In genomic region chr17:2282297-2282873, GRCh38 we compare ENCODE assay signal across 8 cellular contexts. TPM values are rescaled to one million over a fixed set of nuclear protein-coding genes. Genes with fewer than 3 reads are reported as not detected.
DNase-seq lines count a peak whose midpoint lies in the region; ATAC-seq and TF ChIP-seq lines count a peak whose summit lies in the region.

No MANE protein-coding gene starts in this region.

- CTCF ChIA-PET in AG04450 (lab: Charles Lee) = interaction anchor here (0.5 to 5.1 kb wide), 13 partner anchors 10 to 374 kb away, joined by 3 to 54 read pairs (median 4); partner anchors contain the start of gene HIC1

- H3K27ac ChIP-seq in AG04450 (ENCODE audit: low read depth, low read length) = peak overlapping the region; percentile 58

- no peaks in the 10 kb centered on the region for H3K9me3 Mint-ChIP-seq in activated T-helper 17 cell treated with anti-CD3 and anti-CD28 coated beads, Interleukin-2, amount 50 U/mL, for 72 hours
- no peaks in the 10 kb centered on the region for H3K9me3 Mint-ChIP-seq in progenitor cell of endocrine pancreas (ENCODE audit: low read depth)

- H3K9me3 ChIP-seq in AG04450 (ENCODE audit: control insufficient read depth, insufficient read depth, low read length) = no peaks in the 10 kb centered on the region

- DNase-seq in AG04450 (ENCODE audit: low read depth, low spot score) (peak; percentile 74), GM06990 (ENCODE audit: extremely low read depth, insufficient read length) (no peak), NCI-H2227 (lab: John Stamatoyannopoulos, UW; ENCODE audit: unreplicated experiment) (peak; percentile 79), glomerular endothelial cell (ENCODE audit: extremely low read depth, low read depth, low spot score) (peak; percentile 23), progenitor cell of endocrine pancreas (ENCODE audit: low spot score, unreplicated experiment) (no peak)
- DNase-seq in activated CD4-positive, CD25-positive, alpha-beta regulatory T cell (lab: John Stamatoyannopoulos, UW) = no peak

- peaks cover 19% of the 10 kb centered on the region for H3K36me3 ChIP-seq in GM06990 (ENCODE audit: control insufficient read depth, insufficient read depth, low read length)

- peaks cover 10% of the 10 kb centered on the region for H3K4me1 Mint-ChIP-seq in activated T-helper 17 cell treated with anti-CD3 and anti-CD28 coated beads, Interleukin-2, amount 50 U/mL, for 72 hours
- H3K4me1 Mint-ChIP-seq in progenitor cell of endocrine pancreas (ENCODE audit: low read depth) = no peaks in the 10 kb centered on the region

- peak; percentile 69 for ATAC-seq in activated T-helper 17 cell treated with anti-CD3 and anti-CD28 coated beads, Interleukin-2, amount 50 U/mL, for 72 hours (replicated peaks)
- ATAC-seq in HG03442 (IDR thresholded peaks at IDR 0.05; ENCODE audit: unreplicated experiment) = no peak

- H3K27ac Mint-ChIP-seq in activated T-helper 17 cell treated with anti-CD3 and anti-CD28 coated beads, Interleukin-2, amount 50 U/mL, for 72 hours = peak overlapping the region; percentile 55
- H3K27ac Mint-ChIP-seq in progenitor cell of endocrine pancreas = no peak overlapping the region

- no peak overlapping the region for H3K4me3 ChIP-seq in AG04450 (ENCODE audit: low read depth, low read length)
- H3K4me3 ChIP-seq in GM06990 (replicated peaks; ENCODE audit: low read depth, low read length) = no peak overlapping the region

- TF ChIP-seq CTCF in AG04450 (IDR thresholded peaks at IDR 0.05; ENCODE audit: low read depth, low read length) (peak; percentile 64), GM06990 (IDR thresholded peaks at IDR 0.05; ENCODE audit: insufficient read depth, low read length, poor library complexity, severe bottlenecking) (peak; percentile 51), progenitor cell of endocrine pancreas (IDR thresholded peaks at IDR 0.05; ENCODE audit: unreplicated experiment) (peak; percentile 64)

- H3K4me3 Mint-ChIP-seq in activated T-helper 17 cell treated with anti-CD3 and anti-CD28 coated beads, Interleukin-2, amount 50 U/mL, for 72 hours = no peak overlapping the region
- H3K4me3 Mint-ChIP-seq in progenitor cell of endocrine pancreas (ENCODE audit: low read depth) = no peak overlapping the region

- no peaks in the 10 kb centered on the region for H3K27me3 ChIP-seq in AG04450 (ENCODE audit: control insufficient read depth, insufficient read depth, low read length)
- no peaks in the 10 kb centered on the region for H3K27me3 ChIP-seq in GM06990 (replicated peaks; ENCODE audit: control insufficient read depth, insufficient read depth, low read length)

- no peaks in the 10 kb centered on the region for H3K27me3 Mint-ChIP-seq in activated T-helper 17 cell treated with anti-CD3 and anti-CD28 coated beads, Interleukin-2, amount 50 U/mL, for 72 hours
- no peaks in the 10 kb centered on the region for H3K27me3 Mint-ChIP-seq in progenitor cell of endocrine pancreas

- H3K36me3 Mint-ChIP-seq in activated T-helper 17 cell treated with anti-CD3 and anti-CD28 coated beads, Interleukin-2, amount 50 U/mL, for 72 hours (ENCODE audit: low read depth) = peaks cover 94% of the 10 kb centered on the region
- H3K36me3 Mint-ChIP-seq in progenitor cell of endocrine pancreas (ENCODE audit: insufficient read depth) = peaks cover 25% of the 10 kb centered on the region

- POLR2A ChIA-PET in AG04450 (lab: Yijun Ruan, JAX) = interaction anchor here (1.4 kb wide), 1 partner anchor 227 kb away, joined by 9 read pairs; the partner anchor contains the start of gene HIC1

RNA-seq across cellular contexts. Expression of gene SMG6, which starts 21.2 kb away (rescaled TPM):
- 27.3 and 41.3 TPM in 2 replicates for polyA plus RNA-seq in AG04450 (2011; rRNA removed)
- polyA minus RNA-seq in AG04450 (2011; rRNA and poly(A)+ RNA removed) = 54.7 and 78.0 TPM in 2 replicates
- total RNA-seq in activated T-helper 17 cell treated with anti-CD3 and anti-CD28 coated beads, Interleukin-2, amount 50 U/mL, for 72 hours = 10 to 100 TPM; 39.0 to 52.8 TPM
- total RNA-seq in glomerular endothelial cell = 36.6 and 46.4 TPM in 2 replicates
- total RNA-seq in progenitor cell of endocrine pancreas = 44.5 and 47.7 TPM in 2 replicates

RNA-seq across cellular contexts. Expression of gene SRR, which starts 21.4 kb away (rescaled TPM):
- 22.7 and 27.3 TPM in 2 replicates for polyA plus RNA-seq in AG04450 (2011; rRNA removed)
- 17.2 and 18.5 TPM in 2 replicates for polyA minus RNA-seq in AG04450 (2011; rRNA and poly(A)+ RNA removed)
- total RNA-seq in activated T-helper 17 cell treated with anti-CD3 and anti-CD28 coated beads, Interleukin-2, amount 50 U/mL, for 72 hours = 10 to 100 TPM; 11.8 to 19.1 TPM
- 8.4 and 19.7 TPM in 2 replicates for total RNA-seq in glomerular endothelial cell
- total RNA-seq in progenitor cell of endocrine pancreas = 15.2 and 16.5 TPM in 2 replicates

RNA-seq across cellular contexts. Expression of gene TSR1, which starts 53.9 kb away (rescaled TPM):
- polyA plus RNA-seq in AG04450 (2011; rRNA removed) = 15.1 and 15.5 TPM in 2 replicates
- 18.6 and 22.8 TPM in 2 replicates for polyA minus RNA-seq in AG04450 (2011; rRNA and poly(A)+ RNA removed)
- total RNA-seq in activated T-helper 17 cell treated with anti-CD3 and anti-CD28 coated beads, Interleukin-2, amount 50 U/mL, for 72 hours = 10 to 100 TPM; 48.8 to 77.1 TPM
- total RNA-seq in glomerular endothelial cell (30.8 and 38.2 TPM in 2 replicates), progenitor cell of endocrine pancreas (33.5 and 36.2 TPM in 2 replicates)

RNA-seq across cellular contexts. Expression of gene SGSM2, which starts 54.9 kb away (rescaled TPM):
- polyA plus RNA-seq in AG04450 (2011; rRNA removed) = 19.7 and 29.5 TPM in 2 replicates
- polyA minus RNA-seq in AG04450 (2011; rRNA and poly(A)+ RNA removed) = 35.8 and 44.5 TPM in 2 replicates
- total RNA-seq in activated T-helper 17 cell treated with anti-CD3 and anti-CD28 coated beads, Interleukin-2, amount 50 U/mL, for 72 hours = 10 to 100 TPM; 35.2 to 43.4 TPM
- 42.2 and 61.4 TPM in 2 replicates for total RNA-seq in glomerular endothelial cell
- 117 and 127 TPM in 2 replicates for total RNA-seq in progenitor cell of endocrine pancreas

Comparison
In these comparisons a context has a peak if more than half of its experiments do, and no peak if none do; other contexts are left out.
1. DNase-seq: peak in AG04450 (single experiment), NCI-H2227 (single experiment) and glomerular endothelial cell (single experiment); none in GM06990 (single experiment), progenitor cell of endocrine pancreas (single experiment) and activated CD4-positive, CD25-positive, alpha-beta regulatory T cell (0 of 4).
2. Peak in every context shown above with its lines, with median percentiles within 50 percentile points of each other: CTCF ChIP-seq.